1 cellular context compared by ENCODE assay signal in the genomic region with DNA sequence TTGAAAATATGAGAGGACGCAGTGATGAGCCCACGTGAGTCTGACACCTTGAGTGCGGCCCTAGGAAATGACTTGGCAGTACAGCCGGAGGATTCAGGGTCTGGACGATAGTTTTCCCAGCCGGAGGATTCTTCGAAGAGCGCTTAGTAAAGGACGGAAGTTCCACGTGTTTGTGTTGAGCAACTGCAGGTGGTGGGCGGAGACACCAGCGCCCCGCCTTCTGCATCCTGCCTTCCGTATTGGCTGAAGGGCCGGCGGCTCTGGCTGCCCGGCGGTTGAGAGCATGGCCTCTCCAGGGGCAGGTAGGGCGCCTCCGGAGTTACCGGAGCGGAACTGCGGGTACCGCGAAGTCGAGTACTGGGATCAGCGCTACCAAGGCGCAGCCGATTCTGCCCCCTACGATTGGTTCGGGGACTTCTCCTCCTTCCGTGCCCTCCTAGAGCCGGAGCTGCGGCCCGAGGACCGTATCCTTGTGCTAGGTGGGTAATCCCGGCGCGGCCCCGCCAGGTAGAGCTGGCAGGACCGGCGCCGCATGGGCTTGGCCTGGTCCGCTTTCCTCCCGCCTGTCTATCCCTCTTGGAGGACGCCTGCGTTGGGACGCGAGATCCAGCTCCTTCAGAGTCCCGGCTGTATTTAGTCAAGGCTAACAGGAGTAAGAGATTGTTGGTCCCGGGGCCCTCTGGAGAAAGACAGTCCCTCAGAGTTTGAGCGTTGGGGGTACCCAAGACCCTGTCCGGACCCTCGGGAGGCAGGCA.
TF ChIP-seq lines count a peak whose summit lies in the region.

A gene (plus strand): TSS at position 261 of the 755 bp plus-strand sequence. CDS start 23 bp downstream, at position 284.

TF ChIP-seq in HepG2, 621 proteins besides CTCF, POLR2A, EP300 and RAD21 (continued from another document and continues in another):
- TF ChIP-seq, protein P1, sequence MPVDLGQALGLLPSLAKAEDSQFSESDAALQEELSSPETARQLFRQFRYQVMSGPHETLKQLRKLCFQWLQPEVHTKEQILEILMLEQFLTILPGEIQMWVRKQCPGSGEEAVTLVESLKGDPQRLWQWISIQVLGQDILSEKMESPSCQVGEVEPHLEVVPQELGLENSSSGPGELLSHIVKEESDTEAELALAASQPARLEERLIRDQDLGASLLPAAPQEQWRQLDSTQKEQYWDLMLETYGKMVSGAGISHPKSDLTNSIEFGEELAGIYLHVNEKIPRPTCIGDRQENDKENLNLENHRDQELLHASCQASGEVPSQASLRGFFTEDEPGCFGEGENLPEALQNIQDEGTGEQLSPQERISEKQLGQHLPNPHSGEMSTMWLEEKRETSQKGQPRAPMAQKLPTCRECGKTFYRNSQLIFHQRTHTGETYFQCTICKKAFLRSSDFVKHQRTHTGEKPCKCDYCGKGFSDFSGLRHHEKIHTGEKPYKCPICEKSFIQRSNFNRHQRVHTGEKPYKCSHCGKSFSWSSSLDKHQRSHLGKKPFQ (CRISPR knock-in tag; IDR thresholded peaks at IDR 0.05; ENCODE audit: insufficient replicate concordance), result no peak
- TF ChIP-seq, protein P2, sequence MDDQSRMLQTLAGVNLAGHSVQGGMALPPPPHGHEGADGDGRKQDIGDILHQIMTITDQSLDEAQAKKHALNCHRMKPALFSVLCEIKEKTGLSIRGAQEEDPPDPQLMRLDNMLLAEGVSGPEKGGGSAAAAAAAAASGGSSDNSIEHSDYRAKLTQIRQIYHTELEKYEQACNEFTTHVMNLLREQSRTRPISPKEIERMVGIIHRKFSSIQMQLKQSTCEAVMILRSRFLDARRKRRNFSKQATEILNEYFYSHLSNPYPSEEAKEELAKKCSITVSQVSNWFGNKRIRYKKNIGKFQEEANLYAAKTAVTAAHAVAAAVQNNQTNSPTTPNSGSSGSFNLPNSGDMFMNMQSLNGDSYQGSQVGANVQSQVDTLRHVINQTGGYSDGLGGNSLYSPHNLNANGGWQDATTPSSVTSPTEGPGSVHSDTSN (CRISPR knock-in tag; IDR thresholded peaks at IDR 0.05; ENCODE audit: borderline replicate concordance), result no peak
- TF ChIP-seq, protein P3, sequence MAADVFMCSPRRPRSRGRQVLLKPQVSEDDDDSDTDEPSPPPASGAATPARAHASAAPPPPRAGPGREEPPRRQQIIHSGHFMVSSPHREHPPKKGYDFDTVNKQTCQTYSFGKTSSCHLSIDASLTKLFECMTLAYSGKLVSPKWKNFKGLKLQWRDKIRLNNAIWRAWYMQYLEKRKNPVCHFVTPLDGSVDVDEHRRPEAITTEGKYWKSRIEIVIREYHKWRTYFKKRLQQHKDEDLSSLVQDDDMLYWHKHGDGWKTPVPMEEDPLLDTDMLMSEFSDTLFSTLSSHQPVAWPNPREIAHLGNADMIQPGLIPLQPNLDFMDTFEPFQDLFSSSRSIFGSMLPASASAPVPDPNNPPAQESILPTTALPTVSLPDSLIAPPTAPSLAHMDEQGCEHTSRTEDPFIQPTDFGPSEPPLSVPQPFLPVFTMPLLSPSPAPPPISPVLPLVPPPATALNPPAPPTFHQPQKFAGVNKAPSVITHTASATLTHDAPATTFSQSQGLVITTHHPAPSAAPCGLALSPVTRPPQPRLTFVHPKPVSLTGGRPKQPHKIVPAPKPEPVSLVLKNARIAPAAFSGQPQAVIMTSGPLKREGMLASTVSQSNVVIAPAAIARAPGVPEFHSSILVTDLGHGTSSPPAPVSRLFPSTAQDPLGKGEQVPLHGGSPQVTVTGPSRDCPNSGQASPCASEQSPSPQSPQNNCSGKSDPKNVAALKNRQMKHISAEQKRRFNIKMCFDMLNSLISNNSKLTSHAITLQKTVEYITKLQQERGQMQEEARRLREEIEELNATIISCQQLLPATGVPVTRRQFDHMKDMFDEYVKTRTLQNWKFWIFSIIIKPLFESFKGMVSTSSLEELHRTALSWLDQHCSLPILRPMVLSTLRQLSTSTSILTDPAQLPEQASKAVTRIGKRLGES (CRISPR knock-in tag; IDR thresholded peaks at IDR 0.05; ENCODE audit: borderline replicate concordance), result 0 out of 2 replicates have a peak, but pooled peaks have one; percentile 19
- TF ChIP-seq, protein P4, sequence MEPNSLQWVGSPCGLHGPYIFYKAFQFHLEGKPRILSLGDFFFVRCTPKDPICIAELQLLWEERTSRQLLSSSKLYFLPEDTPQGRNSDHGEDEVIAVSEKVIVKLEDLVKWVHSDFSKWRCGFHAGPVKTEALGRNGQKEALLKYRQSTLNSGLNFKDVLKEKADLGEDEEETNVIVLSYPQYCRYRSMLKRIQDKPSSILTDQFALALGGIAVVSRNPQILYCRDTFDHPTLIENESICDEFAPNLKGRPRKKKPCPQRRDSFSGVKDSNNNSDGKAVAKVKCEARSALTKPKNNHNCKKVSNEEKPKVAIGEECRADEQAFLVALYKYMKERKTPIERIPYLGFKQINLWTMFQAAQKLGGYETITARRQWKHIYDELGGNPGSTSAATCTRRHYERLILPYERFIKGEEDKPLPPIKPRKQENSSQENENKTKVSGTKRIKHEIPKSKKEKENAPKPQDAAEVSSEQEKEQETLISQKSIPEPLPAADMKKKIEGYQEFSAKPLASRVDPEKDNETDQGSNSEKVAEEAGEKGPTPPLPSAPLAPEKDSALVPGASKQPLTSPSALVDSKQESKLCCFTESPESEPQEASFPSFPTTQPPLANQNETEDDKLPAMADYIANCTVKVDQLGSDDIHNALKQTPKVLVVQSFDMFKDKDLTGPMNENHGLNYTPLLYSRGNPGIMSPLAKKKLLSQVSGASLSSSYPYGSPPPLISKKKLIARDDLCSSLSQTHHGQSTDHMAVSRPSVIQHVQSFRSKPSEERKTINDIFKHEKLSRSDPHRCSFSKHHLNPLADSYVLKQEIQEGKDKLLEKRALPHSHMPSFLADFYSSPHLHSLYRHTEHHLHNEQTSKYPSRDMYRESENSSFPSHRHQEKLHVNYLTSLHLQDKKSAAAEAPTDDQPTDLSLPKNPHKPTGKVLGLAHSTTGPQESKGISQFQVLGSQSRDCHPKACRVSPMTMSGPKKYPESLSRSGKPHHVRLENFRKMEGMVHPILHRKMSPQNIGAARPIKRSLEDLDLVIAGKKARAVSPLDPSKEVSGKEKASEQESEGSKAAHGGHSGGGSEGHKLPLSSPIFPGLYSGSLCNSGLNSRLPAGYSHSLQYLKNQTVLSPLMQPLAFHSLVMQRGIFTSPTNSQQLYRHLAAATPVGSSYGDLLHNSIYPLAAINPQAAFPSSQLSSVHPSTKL (CRISPR knock-in tag; IDR thresholded peaks at IDR 0.05), result peak; percentile 28
- TF ChIP-seq NONO (IDR thresholded peaks at IDR 0.05) (no peak), NONO (CRISPR knock-in tag; conservative IDR thresholded peaks at IDR 0.05) (no peak), RXRA (CRISPR knock-in tag; IDR thresholded peaks at IDR 0.05) (no peak), NCOA2 (CRISPR knock-in tag; IDR thresholded peaks at IDR 0.05) (peak; percentile 25; the same call in 1 of the 2 replicates), ARID2 (CRISPR knock-in tag; IDR thresholded peaks at IDR 0.05; ENCODE audit: borderline replicate concordance) (0 out of 2 replicates have a peak, but pooled peaks have one; percentile 31), ZNF777 (CRISPR knock-in tag; IDR thresholded peaks at IDR 0.05) (peak; percentile 31; the same call in 1 of the 2 replicates), SMAD9 (CRISPR knock-in tag; IDR thresholded peaks at IDR 0.05) (no peak), MED1 (CRISPR knock-in tag; IDR thresholded peaks at IDR 0.05) (peak; percentile 62), RNF2 (conservative IDR thresholded peaks at IDR 0.05; ENCODE audit: low read depth) (0 out of 2 replicates have a peak, but pooled peaks have one; percentile 40), ZMAT3 (CRISPR knock-in tag; conservative IDR thresholded peaks at IDR 0.05) (no peak), ZNF124 (CRISPR knock-in tag; IDR thresholded peaks at IDR 0.05) (peak; percentile 60; the same call in 1 of the 2 replicates), ZBTB38 (CRISPR knock-in tag; IDR thresholded peaks at IDR 0.05) (no peak; the same call in 1 of the 2 replicates), ZNF282 (IDR thresholded peaks at IDR 0.05; ENCODE audit: partially characterized antibody) (no peak), ZNF343 (CRISPR knock-in tag; IDR thresholded peaks at IDR 0.05) (0 out of 2 replicates have a peak, but pooled peaks have one; percentile 1), SKI (IDR thresholded peaks at IDR 0.05; ENCODE audit: partially characterized antibody) (peak; percentile 49), KLF9 (CRISPR knock-in tag; IDR thresholded peaks at IDR 0.05; ENCODE audit: low read depth) (no peak), PPARG (CRISPR knock-in tag; conservative IDR thresholded peaks at IDR 0.05) (no peak), ZNF224 (CRISPR knock-in tag; IDR thresholded peaks at IDR 0.05) (no peak), ZNF367 (CRISPR knock-in tag; IDR thresholded peaks at IDR 0.05; ENCODE audit: borderline replicate concordance) (no peak), ZNF44 (CRISPR knock-in tag; IDR thresholded peaks at IDR 0.05) (peak; percentile 68; the same call in 1 of the 2 replicates), CENPX (CRISPR knock-in tag; IDR thresholded peaks at IDR 0.05) (no peak), ZBTB20 (CRISPR knock-in tag; IDR thresholded peaks at IDR 0.05; ENCODE audit: borderline replicate concordance, low read depth) (no peak), NFE2L2 (IDR thresholded peaks at IDR 0.05; ENCODE audit: low read length) (peak; percentile 14; the same call in 1 of the 2 replicates), ZNF317 (CRISPR knock-in tag; IDR thresholded peaks at IDR 0.05) (peak; percentile 53; the same call in 1 of the 2 replicates), TAF15 (IDR thresholded peaks at IDR 0.05; ENCODE audit: low read depth, low read length, poor library complexity, severe bottlenecking) (no peak), GATAD1 (CRISPR knock-in tag; IDR thresholded peaks at IDR 0.05) (peak; percentile 86), HOXD1 (CRISPR knock-in tag; IDR thresholded peaks at IDR 0.05) (no peak), JUND (CRISPR knock-in tag; IDR thresholded peaks at IDR 0.05) (no peak), ZNF10 (CRISPR knock-in tag; IDR thresholded peaks at IDR 0.05; ENCODE audit: borderline replicate concordance, low read depth) (no peak), RFXAP (CRISPR knock-in tag; IDR thresholded peaks at IDR 0.05; ENCODE audit: borderline replicate concordance) (peak; percentile 71; the same call in 1 of the 2 replicates), ZNF614 (CRISPR knock-in tag; IDR thresholded peaks at IDR 0.05; ENCODE audit: borderline replicate concordance) (no peak), HOXA9 (CRISPR knock-in tag; IDR thresholded peaks at IDR 0.05; ENCODE audit: borderline replicate concordance) (no peak), MIXL1 (CRISPR knock-in tag; IDR thresholded peaks at IDR 0.05) (no peak), HOXA3 (CRISPR knock-in tag; IDR thresholded peaks at IDR 0.05) (peak; percentile 86), ZNF782 (CRISPR knock-in tag; IDR thresholded peaks at IDR 0.05; ENCODE audit: borderline replicate concordance) (no peak), HOXA5 (CRISPR knock-in tag; IDR thresholded peaks at IDR 0.05) (peak; percentile 35; the same call in 1 of the 2 replicates)
- TF ChIP-seq, protein P5, sequence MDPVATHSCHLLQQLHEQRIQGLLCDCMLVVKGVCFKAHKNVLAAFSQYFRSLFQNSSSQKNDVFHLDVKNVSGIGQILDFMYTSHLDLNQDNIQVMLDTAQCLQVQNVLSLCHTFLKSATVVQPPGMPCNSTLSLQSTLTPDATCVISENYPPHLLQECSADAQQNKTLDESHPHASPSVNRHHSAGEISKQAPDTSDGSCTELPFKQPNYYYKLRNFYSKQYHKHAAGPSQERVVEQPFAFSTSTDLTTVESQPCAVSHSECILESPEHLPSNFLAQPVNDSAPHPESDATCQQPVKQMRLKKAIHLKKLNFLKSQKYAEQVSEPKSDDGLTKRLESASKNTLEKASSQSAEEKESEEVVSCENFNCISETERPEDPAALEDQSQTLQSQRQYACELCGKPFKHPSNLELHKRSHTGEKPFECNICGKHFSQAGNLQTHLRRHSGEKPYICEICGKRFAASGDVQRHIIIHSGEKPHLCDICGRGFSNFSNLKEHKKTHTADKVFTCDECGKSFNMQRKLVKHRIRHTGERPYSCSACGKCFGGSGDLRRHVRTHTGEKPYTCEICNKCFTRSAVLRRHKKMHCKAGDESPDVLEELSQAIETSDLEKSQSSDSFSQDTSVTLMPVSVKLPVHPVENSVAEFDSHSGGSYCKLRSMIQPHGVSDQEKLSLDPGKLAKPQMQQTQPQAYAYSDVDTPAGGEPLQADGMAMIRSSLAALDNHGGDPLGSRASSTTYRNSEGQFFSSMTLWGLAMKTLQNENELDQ (CRISPR knock-in tag; IDR thresholded peaks at IDR 0.05; ENCODE audit: borderline replicate concordance), result no peak
- TF ChIP-seq, protein P6, sequence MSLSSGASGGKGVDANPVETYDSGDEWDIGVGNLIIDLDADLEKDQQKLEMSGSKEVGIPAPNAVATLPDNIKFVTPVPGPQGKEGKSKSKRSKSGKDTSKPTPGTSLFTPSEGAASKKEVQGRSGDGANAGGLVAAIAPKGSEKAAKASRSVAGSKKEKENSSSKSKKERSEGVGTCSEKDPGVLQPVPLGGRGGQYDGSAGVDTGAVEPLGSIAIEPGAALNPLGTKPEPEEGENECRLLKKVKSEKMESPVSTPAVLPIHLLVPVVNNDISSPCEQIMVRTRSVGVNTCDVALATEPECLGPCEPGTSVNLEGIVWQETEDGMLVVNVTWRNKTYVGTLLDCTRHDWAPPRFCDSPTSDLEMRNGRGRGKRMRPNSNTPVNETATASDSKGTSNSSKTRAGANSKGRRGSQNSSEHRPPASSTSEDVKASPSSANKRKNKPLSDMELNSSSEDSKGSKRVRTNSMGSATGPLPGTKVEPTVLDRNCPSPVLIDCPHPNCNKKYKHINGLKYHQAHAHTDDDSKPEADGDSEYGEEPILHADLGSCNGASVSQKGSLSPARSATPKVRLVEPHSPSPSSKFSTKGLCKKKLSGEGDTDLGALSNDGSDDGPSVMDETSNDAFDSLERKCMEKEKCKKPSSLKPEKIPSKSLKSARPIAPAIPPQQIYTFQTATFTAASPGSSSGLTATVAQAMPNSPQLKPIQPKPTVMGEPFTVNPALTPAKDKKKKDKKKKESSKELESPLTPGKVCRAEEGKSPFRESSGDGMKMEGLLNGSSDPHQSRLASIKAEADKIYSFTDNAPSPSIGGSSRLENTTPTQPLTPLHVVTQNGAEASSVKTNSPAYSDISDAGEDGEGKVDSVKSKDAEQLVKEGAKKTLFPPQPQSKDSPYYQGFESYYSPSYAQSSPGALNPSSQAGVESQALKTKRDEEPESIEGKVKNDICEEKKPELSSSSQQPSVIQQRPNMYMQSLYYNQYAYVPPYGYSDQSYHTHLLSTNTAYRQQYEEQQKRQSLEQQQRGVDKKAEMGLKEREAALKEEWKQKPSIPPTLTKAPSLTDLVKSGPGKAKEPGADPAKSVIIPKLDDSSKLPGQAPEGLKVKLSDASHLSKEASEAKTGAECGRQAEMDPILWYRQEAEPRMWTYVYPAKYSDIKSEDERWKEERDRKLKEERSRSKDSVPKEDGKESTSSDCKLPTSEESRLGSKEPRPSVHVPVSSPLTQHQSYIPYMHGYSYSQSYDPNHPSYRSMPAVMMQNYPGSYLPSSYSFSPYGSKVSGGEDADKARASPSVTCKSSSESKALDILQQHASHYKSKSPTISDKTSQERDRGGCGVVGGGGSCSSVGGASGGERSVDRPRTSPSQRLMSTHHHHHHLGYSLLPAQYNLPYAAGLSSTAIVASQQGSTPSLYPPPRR (CRISPR knock-in tag; IDR thresholded peaks at IDR 0.05; ENCODE audit: borderline replicate concordance), result no peak
- TF ChIP-seq, protein P7, sequence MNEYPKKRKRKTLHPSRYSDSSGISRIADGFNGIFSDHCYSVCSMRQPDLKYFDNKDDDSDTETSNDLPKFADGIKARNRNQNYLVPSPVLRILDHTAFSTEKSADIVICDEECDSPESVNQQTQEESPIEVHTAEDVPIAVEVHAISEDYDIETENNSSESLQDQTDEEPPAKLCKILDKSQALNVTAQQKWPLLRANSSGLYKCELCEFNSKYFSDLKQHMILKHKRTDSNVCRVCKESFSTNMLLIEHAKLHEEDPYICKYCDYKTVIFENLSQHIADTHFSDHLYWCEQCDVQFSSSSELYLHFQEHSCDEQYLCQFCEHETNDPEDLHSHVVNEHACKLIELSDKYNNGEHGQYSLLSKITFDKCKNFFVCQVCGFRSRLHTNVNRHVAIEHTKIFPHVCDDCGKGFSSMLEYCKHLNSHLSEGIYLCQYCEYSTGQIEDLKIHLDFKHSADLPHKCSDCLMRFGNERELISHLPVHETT (CRISPR knock-in tag; conservative IDR thresholded peaks at IDR 0.05), result peak; percentile 81
